In genomic region chr11:95296621-95297025, GRCh38 we compare ENCODE assay signal across 9 cellular contexts.
DNase-seq lines count a peak whose midpoint lies in the region; ATAC-seq and TF ChIP-seq lines count a peak whose summit lies in the region.
"Had no signal": no experiment of that assay in that cellular context is flagged by ENCODE, and none has a peak within 500 bp of the region (broad histone marks: within the 10 kb centered on the region; RNA-seq: fewer than 3 reads in every experiment).

No MANE protein-coding gene starts in this region.

- DNase-seq in amniotic epithelial cell (ENCODE audit: low read depth) (peak; percentile 23), NCI-H2227 treated with DMSO at 0.1 percent for 48 hours (lab: John Stamatoyannopoulos, UW) (no peak), tibial artery (no peak), NCI-H524 treated with DMSO at 0.1 percent for 48 hours (lab: John Stamatoyannopoulos, UW) (no peak), left lobe of liver (ENCODE audit: low spot score) (no peak)
- DNase-seq: aorta had no signal

- H3K36me3 ChIP-seq in tibial artery = no peaks in the 10 kb centered on the region

- no peaks in the 10 kb centered on the region for H3K9me3 ChIP-seq in tibial artery

- no peak for TF ChIP-seq CTCF in tibial artery (IDR thresholded peaks at IDR 0.05)

- no peaks in the 10 kb centered on the region for H3K27me3 ChIP-seq in tibial artery

- peak; percentile 60 for ATAC-seq in GM19468 (IDR thresholded peaks at IDR 0.05; ENCODE audit: extremely low read depth, unreplicated experiment)
- ATAC-seq in HG03342 (IDR thresholded peaks at IDR 0.05; ENCODE audit: unreplicated experiment) = peak; percentile 90
- no peak for ATAC-seq in left lobe of liver

- H3K27ac ChIP-seq in tibial artery = no peak overlapping the region

- H3K4me3 ChIP-seq in GM08714 (ENCODE audit: low read length) = peak overlapping the region; percentile 47; the same call in 1 of the 2 replicates
- H3K4me3 ChIP-seq in tibial artery = no peak overlapping the region

- H3K4me1 ChIP-seq in tibial artery = no peaks in the 10 kb centered on the region

- intact Hi-C loops in tibial artery (cut with DNase I; ENCODE audit: low total_unique reads) = no loop called here
